35 cellular contexts compared by ENCODE assay signal in genomic region chr2:167122389-167122788, GRCh38.
"Had no signal": no experiment of that assay in that cellular context is flagged by ENCODE, and none has a peak within 500 bp of the region (broad histone marks: within the 10 kb centered on the region; RNA-seq: fewer than 3 reads in every experiment).

No MANE protein-coding gene starts in this region.

- H3K9me3 Mint-ChIP-seq: activated B cell treated with CpG ODN at 0.5 μM for 24 hours; activated CD4-positive, alpha-beta memory T cell treated with anti-CD3 and anti-CD28 coated beads for 36 hours; activated naive CD4-positive, alpha-beta T cell treated with anti-CD3 and anti-CD28 coated beads for 36 hours; activated T-cell treated with anti-CD3 and anti-CD28 coated beads, Interleukin-2, amount 50 U/mL, for 4 hours; activated T-helper 1 cell treated with anti-CD3 and anti-CD28 coated beads, Interleukin-12 subunit alpha, Interleukin-12 subunit beta, Interleukin-2, Interleukin-4 antibody, amounts not matched to agents 30 ng/mL and 10 ng/mL and 1 ng/mL, durations not matched to agents 14 hours and 24 hours and 36 hours had no signal

- H3K36me3 Mint-ChIP-seq: activated CD4-positive, alpha-beta memory T cell treated with anti-CD3 and anti-CD28 coated beads for 36 hours; activated naive CD4-positive, alpha-beta T cell treated with anti-CD3 and anti-CD28 coated beads, Interleukin-2, amount 50 U/mL, for 72 hours had no signal

- H3K4me2 ChIP-seq: KMS-11, PC-9 had no signal

- H3K27me3 Mint-ChIP-seq: activated B cell treated with CpG ODN at 0.5 μM for 24 hours; activated CD4-positive, alpha-beta memory T cell treated with anti-CD3 and anti-CD28 coated beads for 36 hours had no signal

- H3K4me1 ChIP-seq: adrenal gland, body of pancreas, breast epithelium, SJCRH30 had no signal

- FAIRE-seq: astrocyte had no signal

- DNase-seq: activated B cell treated with CpG ODN at 0.5 μM for 24 hours; activated CD4-positive, alpha-beta memory T cell treated with anti-CD3 and anti-CD28 coated beads for 36 hours; activated CD4-positive, alpha-beta T cell treated with anti-CD3 and anti-CD28 coated beads for 4 hours; activated CD4-positive, alpha-beta T cell treated with anti-CD3 and anti-CD28 coated beads, Interleukin-2, amount 50 U/mL, for 1 hour; activated CD4-positive, CD25-positive, alpha-beta regulatory T cell treated with anti-CD3 and anti-CD28 coated beads, Interleukin-2, amount 50 U/mL, for 72 hours; activated CD8-positive, alpha-beta memory T cell treated with anti-CD3 and anti-CD28 coated beads, Interleukin-2, amount 50 U/mL, for 4 hours; activated gamma-delta T cell treated with Interleukin-2 at 50 U/mL for 16 hours; activated naive CD4-positive, alpha-beta T cell treated with anti-CD3 and anti-CD28 coated beads for 36 hours; activated T-cell treated with anti-CD3 and anti-CD28 coated beads for 4 hours; activated T-cell treated with anti-CD3 and anti-CD28 coated beads, Interleukin-2, amount 50 U/mL, for 4 hours; body of pancreas; NCI-H1092 treated with DMSO at 0.1 percent for 48 hours; NCI-H1417; NCI-H146; NCI-H187; NCI-H2029 treated with DMSO at 0.1 percent for 48 hours; NCI-H2107; NCI-H2171; NCI-H510A; NCI-H748 treated with DMSO at 0.1 percent for 48 hours; NK-92 treated with Interleukin-12 subunit alpha and Interleukin-12 subunit beta, amount 100 ng/mL, for 24 hours; PC-9; Right ventricle myocardium superior; SJCRH30; SW 1271; T-helper 1 cell; T-helper 2 cell; T1000 had no signal

- H3K4me3 ChIP-seq: adrenal gland, body of pancreas, breast epithelium, PC-9, SJCRH30 had no signal

- H3K27ac ChIP-seq: adrenal gland, body of pancreas, breast epithelium, KMS-11, PC-9, SJCRH30, VCaP had no signal

- H3K9me3 ChIP-seq: adrenal gland, body of pancreas, breast epithelium, SJCRH30 had no signal

- H3K4me1 Mint-ChIP-seq: activated B cell treated with CpG ODN at 0.5 μM for 24 hours had no signal

- H3K27me3 ChIP-seq: adrenal gland, body of pancreas, breast epithelium, SJCRH30 had no signal

- H3K4me3 Mint-ChIP-seq: activated B cell treated with CpG ODN at 0.5 μM for 24 hours; activated CD4-positive, alpha-beta memory T cell treated with anti-CD3 and anti-CD28 coated beads for 36 hours; activated naive CD4-positive, alpha-beta T cell treated with anti-CD3 and anti-CD28 coated beads for 36 hours; activated T-cell treated with anti-CD3 and anti-CD28 coated beads, Interleukin-2, amount 50 U/mL, for 4 hours; activated T-helper 1 cell treated with anti-CD3 and anti-CD28 coated beads, Interleukin-12 subunit alpha, Interleukin-12 subunit beta, Interleukin-2, Interleukin-4 antibody, amounts not matched to agents 30 ng/mL and 10 ng/mL and 1 ng/mL, durations not matched to agents 14 hours and 24 hours and 36 hours had no signal

- ATAC-seq: activated naive CD4-positive, alpha-beta T cell treated with anti-CD3 and anti-CD28 coated beads, Interleukin-2, amount 50 U/mL, for 72 hours; activated T-cell treated with anti-CD3 and anti-CD28 coated beads, Interleukin-2, amount 50 U/mL, for 4 hours; body of pancreas had no signal

- H3K9ac ChIP-seq: KMS-11 had no signal

- H2AFZ ChIP-seq: PC-9 had no signal

- H3K27ac Mint-ChIP-seq: activated B cell treated with CpG ODN at 0.5 μM for 24 hours; activated CD4-positive, alpha-beta memory T cell treated with anti-CD3 and anti-CD28 coated beads for 36 hours; activated naive CD4-positive, alpha-beta T cell treated with anti-CD3 and anti-CD28 coated beads for 36 hours; activated naive CD4-positive, alpha-beta T cell treated with anti-CD3 and anti-CD28 coated beads, Interleukin-2, amount 50 U/mL, for 72 hours; activated T-helper 1 cell treated with anti-CD3 and anti-CD28 coated beads, Interleukin-12 subunit alpha, Interleukin-12 subunit beta, Interleukin-2, Interleukin-4 antibody, amounts not matched to agents 30 ng/mL and 10 ng/mL and 1 ng/mL, durations not matched to agents 14 hours and 24 hours and 36 hours had no signal

- H3K36me3 ChIP-seq: adrenal gland, breast epithelium, SJCRH30 had no signal
